In the genomic region with DNA sequence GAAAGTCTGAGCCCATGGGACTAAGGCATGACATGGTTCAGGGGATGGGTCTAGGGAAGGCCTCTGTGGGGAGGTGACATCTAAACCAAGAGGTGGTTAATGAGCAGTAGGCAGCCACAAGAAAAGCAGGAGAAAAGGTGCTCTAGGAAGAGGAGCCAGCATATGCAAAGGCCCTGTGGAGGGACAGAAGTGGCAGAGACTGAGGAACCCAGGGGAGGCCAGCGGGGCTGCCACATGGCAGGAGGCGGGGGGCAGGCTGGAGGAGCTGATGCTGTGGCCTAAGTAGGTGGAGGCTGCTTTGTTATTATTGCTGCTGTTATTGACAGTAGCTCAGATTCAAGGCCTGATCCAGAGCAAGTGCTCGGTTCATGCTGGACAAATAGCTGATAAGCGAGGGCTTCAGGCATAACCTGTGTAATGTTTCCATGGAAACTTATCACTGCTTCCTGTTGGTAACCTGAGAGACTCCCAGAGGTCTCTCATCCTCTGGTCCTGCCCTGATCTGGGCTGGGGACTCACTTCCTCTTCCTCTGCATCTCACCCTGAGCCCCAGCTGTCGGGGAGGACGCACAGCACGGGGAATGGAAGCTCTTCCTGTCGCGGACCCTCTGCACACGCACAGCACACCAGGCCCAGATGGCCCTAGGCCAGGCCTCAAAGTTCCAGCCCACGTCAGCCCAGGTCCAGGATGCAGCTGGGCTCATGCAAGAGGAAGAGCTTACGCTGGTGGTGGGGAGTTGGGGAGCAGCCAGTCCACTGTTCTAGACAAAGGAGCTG, we compare ENCODE assay signal across 9 cellular contexts.
DNase-seq lines count a peak whose midpoint lies in the region; ATAC-seq and FAIRE-seq lines count a peak whose summit lies in the region.
"Had no signal": no experiment of that assay in that cellular context is flagged by ENCODE, and none has a peak within 500 bp of the region (broad histone marks: within the 10 kb centered on the region; RNA-seq: fewer than 3 reads in every experiment).

No MANE protein-coding gene starts in this region.

- no peaks in the 10 kb centered on the region for H3K9me3 Mint-ChIP-seq in activated CD4-positive, alpha-beta T cell treated with anti-CD3 and anti-CD28 coated beads for 36 hours (ENCODE audit: low read depth)
- H3K9me3 Mint-ChIP-seq in activated T-helper 17 cell treated with anti-CD3 and anti-CD28 coated beads, Interleukin-2, amount 50 U/mL, for 72 hours: no peaks in the 10 kb centered on the region
- H3K9me3 Mint-ChIP-seq: CD8-positive, alpha-beta memory T cell had no signal

- FAIRE-seq in islet of Langerhans (lab: Jason Lieb, UNC): peak; percentile 49

- H3K27ac Mint-ChIP-seq in activated CD4-positive, alpha-beta T cell treated with anti-CD3 and anti-CD28 coated beads for 36 hours: no peak overlapping the region
- peak overlapping the region; percentile 21 for H3K27ac Mint-ChIP-seq in T-helper 17 cell
- H3K27ac Mint-ChIP-seq in activated T-helper 17 cell treated with anti-CD3 and anti-CD28 coated beads, Interleukin-2, amount 50 U/mL, for 72 hours: no peak overlapping the region

- POLR2A ChIA-PET in activated CD4-positive, alpha-beta T cell treated with anti-CD3 and anti-CD28 coated beads for 36 hours (lab: Charles Lee): interaction anchor here (0.6 kb wide), 1 partner anchor 86 kb away, joined by 3 read pairs; no protein-coding TSS in a partner anchor

- peaks cover 11% of the 10 kb centered on the region for H3K4me1 Mint-ChIP-seq in activated CD4-positive, alpha-beta T cell treated with anti-CD3 and anti-CD28 coated beads for 36 hours
- peaks cover 13% of the 10 kb centered on the region for H3K4me1 Mint-ChIP-seq in T-helper 17 cell
- no peaks in the 10 kb centered on the region for H3K4me1 Mint-ChIP-seq in activated T-helper 17 cell treated with anti-CD3 and anti-CD28 coated beads, Interleukin-2, amount 50 U/mL, for 72 hours

- no peak overlapping the region for H3K4me3 Mint-ChIP-seq in activated CD4-positive, alpha-beta T cell treated with anti-CD3 and anti-CD28 coated beads for 36 hours
- H3K4me3 Mint-ChIP-seq in T-helper 17 cell: peak overlapping the region; percentile 54
- H3K4me3 Mint-ChIP-seq in activated T-helper 17 cell treated with anti-CD3 and anti-CD28 coated beads, Interleukin-2, amount 50 U/mL, for 72 hours: no peak overlapping the region
- H3K4me3 Mint-ChIP-seq: CD8-positive, alpha-beta memory T cell had no signal

- H3K36me3 Mint-ChIP-seq in activated CD4-positive, alpha-beta T cell treated with anti-CD3 and anti-CD28 coated beads for 36 hours (ENCODE audit: low read depth): no peaks in the 10 kb centered on the region
- no peaks in the 10 kb centered on the region for H3K36me3 Mint-ChIP-seq in T-helper 17 cell (ENCODE audit: low read depth)
- no peaks in the 10 kb centered on the region for H3K36me3 Mint-ChIP-seq in activated T-helper 17 cell treated with anti-CD3 and anti-CD28 coated beads, Interleukin-2, amount 50 U/mL, for 72 hours (ENCODE audit: low read depth)
- H3K36me3 Mint-ChIP-seq: CD8-positive, alpha-beta memory T cell had no signal

- CTCF ChIA-PET in activated CD4-positive, alpha-beta T cell treated with anti-CD3 and anti-CD28 coated beads for 36 hours (lab: Charles Lee): interaction anchor here (0.9 to 1.3 kb wide), 4 partner anchors 9 to 99 kb away, joined by 3 to 6 read pairs (median 4); no protein-coding TSS in a partner anchor

- DNase-seq in activated CD4-positive, alpha-beta T cell treated with anti-CD3 and anti-CD28 coated beads for 36 hours: peak; percentile 18
- no peak for DNase-seq in activated CD4-positive, alpha-beta T cell treated with anti-CD3 and anti-CD28 coated beads, Interleukin-2, amount 50 U/mL, for 4 hours
- DNase-seq in T-helper 17 cell: no peak

- no peaks in the 10 kb centered on the region for H3K27me3 Mint-ChIP-seq in activated CD4-positive, alpha-beta T cell treated with anti-CD3 and anti-CD28 coated beads for 36 hours
- H3K27me3 Mint-ChIP-seq in T-helper 17 cell: peaks cover 7% of the 10 kb centered on the region
- peaks cover 2% of the 10 kb centered on the region for H3K27me3 Mint-ChIP-seq in activated T-helper 17 cell treated with anti-CD3 and anti-CD28 coated beads, Interleukin-2, amount 50 U/mL, for 72 hours

- intact Hi-C loops in activated CD4-positive, alpha-beta T cell treated with anti-CD3 and anti-CD28 coated beads for 36 hours (cut with DNase I, micrococcal nuclease): no loop called here

- no peaks in the 10 kb centered on the region for H3K9me3 ChIP-seq in T-helper 17 cell (ENCODE audit: control insufficient read depth, low read length, poor library complexity, severe bottlenecking)

- ATAC-seq in activated CD4-positive, alpha-beta T cell treated with anti-CD3 and anti-CD28 coated beads for 36 hours: peak; percentile 81
- peak; percentile 77 for ATAC-seq in HG03175 (IDR thresholded peaks at IDR 0.05; ENCODE audit: unreplicated experiment)
- peak; percentile 50 for ATAC-seq in T-helper 17 cell
- ATAC-seq in HG03196 (IDR thresholded peaks at IDR 0.05; ENCODE audit: unreplicated experiment): no peak
- no peak for ATAC-seq in activated T-helper 17 cell treated with anti-CD3 and anti-CD28 coated beads, Interleukin-2, amount 50 U/mL, for 72 hours (replicated peaks)
- ATAC-seq in GM18873 (IDR thresholded peaks at IDR 0.05; ENCODE audit: low FRiP score, unreplicated experiment): no peak

Comparison
In these comparisons a context has a peak if more than half of its experiments do, and no peak if none do; other contexts are left out.
1. ATAC-seq: peak in activated CD4-positive, alpha-beta T cell treated with anti-CD3 and anti-CD28 coated beads for 36 hours (single experiment), HG03175 (single experiment) and T-helper 17 cell (single experiment); none in HG03196 (single experiment), activated T-helper 17 cell treated with anti-CD3 and anti-CD28 coated beads, Interleukin-2, amount 50 U/mL, for 72 hours (single experiment) and GM18873 (single experiment).